ENCODE assay signal across 1 cellular context in the genomic region with DNA sequence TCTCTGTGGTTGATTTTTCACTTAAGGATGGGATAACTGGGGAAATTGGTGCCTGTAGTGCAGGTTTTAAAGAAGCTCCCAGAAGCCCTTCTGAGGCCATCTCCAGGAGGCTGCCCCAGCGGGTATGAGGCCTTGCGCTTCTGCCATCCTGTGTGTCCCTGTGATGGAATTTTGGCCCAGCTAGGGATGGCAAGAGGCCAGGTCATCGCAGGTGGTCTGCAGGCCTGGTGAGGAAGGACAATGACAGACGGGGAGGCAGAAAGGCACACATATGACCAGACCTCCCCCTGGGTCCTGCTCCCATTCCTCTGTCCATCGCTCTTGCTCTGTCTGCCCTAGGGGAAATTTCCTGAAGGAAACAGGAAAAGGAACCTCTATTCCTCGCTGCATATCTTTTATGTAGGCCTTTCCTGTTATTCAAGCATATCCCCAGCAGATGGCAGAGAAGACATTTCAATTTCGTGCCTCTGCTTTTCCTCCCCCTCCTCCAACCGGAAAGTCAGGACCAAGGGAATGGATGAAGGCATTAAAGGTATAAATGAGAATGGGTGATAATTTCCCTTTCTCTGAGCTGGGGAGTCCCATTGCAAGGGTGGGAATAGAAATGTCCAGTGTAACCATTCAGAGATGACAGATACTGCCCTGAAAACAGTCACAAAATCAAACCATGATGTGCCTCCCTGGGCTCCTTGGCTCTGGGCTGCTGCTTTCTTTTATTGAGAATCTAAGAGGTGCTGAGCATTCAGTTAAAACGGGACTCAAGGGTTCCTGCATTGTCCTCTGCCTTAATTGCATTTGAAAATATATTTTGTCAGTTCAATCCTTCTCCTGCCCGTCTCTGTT.
TF ChIP-seq lines count a peak whose summit lies in the region.

No MANE protein-coding gene starts in this region.

TF ChIP-seq in HepG2, 621 proteins besides CTCF, POLR2A, EP300 and RAD21:
- TF ChIP-seq SMC3 (IDR thresholded peaks at IDR 0.05; ENCODE audit: low read length) (peak; percentile 81), SMAD3 (CRISPR knock-in tag; IDR thresholded peaks at IDR 0.05) (0 out of 2 replicates have a peak, but pooled peaks have one; percentile 43), TEAD3 (CRISPR knock-in tag; optimal IDR thresholded peaks at IDR 0.05; ENCODE audit: borderline replicate concordance) (peak; percentile 16), THYN1 (CRISPR knock-in tag; IDR thresholded peaks at IDR 0.05; ENCODE audit: borderline replicate concordance, low read depth) (no peak), ZNF607 (CRISPR knock-in tag; IDR thresholded peaks at IDR 0.05; ENCODE audit: borderline replicate concordance) (no peak), XRCC5 (optimal IDR thresholded peaks at IDR 0.05; ENCODE audit: low read length) (peak; percentile 28), KAT8 (CRISPR knock-in tag; IDR thresholded peaks at IDR 0.05) (0 out of 2 replicates have a peak, but pooled peaks have one; percentile 16), KLF16 (CRISPR knock-in tag; IDR thresholded peaks at IDR 0.05) (peak in 1 of 2 experiments; percentile 23; a peak in 1 of 4 replicates), STAG1 (CRISPR knock-in tag; IDR thresholded peaks at IDR 0.05) (peak; percentile 79), JUN (CRISPR knock-in tag; IDR thresholded peaks at IDR 0.05) (no peak)
- TF ChIP-seq, protein P1, sequence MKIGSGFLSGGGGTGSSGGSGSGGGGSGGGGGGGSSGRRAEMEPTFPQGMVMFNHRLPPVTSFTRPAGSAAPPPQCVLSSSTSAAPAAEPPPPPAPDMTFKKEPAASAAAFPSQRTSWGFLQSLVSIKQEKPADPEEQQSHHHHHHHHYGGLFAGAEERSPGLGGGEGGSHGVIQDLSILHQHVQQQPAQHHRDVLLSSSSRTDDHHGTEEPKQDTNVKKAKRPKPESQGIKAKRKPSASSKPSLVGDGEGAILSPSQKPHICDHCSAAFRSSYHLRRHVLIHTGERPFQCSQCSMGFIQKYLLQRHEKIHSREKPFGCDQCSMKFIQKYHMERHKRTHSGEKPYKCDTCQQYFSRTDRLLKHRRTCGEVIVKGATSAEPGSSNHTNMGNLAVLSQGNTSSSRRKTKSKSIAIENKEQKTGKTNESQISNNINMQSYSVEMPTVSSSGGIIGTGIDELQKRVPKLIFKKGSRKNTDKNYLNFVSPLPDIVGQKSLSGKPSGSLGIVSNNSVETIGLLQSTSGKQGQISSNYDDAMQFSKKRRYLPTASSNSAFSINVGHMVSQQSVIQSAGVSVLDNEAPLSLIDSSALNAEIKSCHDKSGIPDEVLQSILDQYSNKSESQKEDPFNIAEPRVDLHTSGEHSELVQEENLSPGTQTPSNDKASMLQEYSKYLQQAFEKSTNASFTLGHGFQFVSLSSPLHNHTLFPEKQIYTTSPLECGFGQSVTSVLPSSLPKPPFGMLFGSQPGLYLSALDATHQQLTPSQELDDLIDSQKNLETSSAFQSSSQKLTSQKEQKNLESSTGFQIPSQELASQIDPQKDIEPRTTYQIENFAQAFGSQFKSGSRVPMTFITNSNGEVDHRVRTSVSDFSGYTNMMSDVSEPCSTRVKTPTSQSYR (CRISPR knock-in tag; IDR thresholded peaks at IDR 0.05; ENCODE audit: borderline replicate concordance), result peak; percentile 79
- TF ChIP-seq, protein P2, sequence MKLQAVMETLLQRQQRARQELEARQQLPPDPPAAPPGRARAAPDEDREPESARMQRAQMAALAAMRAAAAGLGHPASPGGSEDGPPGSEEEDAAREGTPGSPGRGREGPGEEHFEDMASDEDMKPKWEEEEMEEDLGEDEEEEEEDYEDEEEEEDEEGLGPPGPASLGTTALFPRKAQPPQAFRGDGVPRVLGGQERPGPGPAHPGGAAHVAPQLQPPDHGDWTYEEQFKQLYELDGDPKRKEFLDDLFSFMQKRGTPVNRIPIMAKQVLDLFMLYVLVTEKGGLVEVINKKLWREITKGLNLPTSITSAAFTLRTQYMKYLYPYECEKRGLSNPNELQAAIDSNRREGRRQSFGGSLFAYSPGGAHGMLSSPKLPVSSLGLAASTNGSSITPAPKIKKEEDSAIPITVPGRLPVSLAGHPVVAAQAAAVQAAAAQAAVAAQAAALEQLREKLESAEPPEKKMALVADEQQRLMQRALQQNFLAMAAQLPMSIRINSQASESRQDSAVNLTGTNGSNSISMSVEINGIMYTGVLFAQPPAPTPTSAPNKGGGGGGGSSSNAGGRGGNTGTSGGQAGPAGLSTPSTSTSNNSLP (IDR thresholded peaks at IDR 0.05; ENCODE audit: low read depth, low read length), result 0 out of 2 replicates have a peak, but pooled peaks have one; percentile 24
- TF ChIP-seq, protein P3, sequence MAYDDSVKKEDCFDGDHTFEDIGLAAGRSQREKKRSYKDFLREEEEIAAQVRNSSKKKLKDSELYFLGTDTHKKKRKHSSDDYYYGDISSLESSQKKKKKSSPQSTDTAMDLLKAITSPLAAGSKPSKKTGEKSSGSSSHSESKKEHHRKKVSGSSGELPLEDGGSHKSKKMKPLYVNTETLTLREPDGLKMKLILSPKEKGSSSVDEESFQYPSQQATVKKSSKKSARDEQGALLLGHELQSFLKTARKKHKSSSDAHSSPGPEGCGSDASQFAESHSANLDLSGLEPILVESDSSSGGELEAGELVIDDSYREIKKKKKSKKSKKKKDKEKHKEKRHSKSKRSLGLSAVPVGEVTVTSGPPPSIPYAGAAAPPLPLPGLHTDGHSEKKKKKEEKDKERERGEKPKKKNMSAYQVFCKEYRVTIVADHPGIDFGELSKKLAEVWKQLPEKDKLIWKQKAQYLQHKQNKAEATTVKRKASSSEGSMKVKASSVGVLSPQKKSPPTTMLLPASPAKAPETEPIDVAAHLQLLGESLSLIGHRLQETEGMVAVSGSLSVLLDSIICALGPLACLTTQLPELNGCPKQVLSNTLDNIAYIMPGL (CRISPR knock-in tag; IDR thresholded peaks at IDR 0.05; ENCODE audit: borderline replicate concordance in 1 of 2, low read depth in 1 of 2), result 0 out of 4 replicates have a peak, but pooled peaks of 1 of the 2 experiments have one; percentile 23
